ENCODE assay signal across 18 cellular contexts in genomic region chr6:138227316-138227781, GRCh38. TPM values are rescaled to one million over a fixed set of nuclear protein-coding genes. Genes with fewer than 3 reads are reported as not detected.
DNase-seq lines count a peak whose midpoint lies in the region; ATAC-seq and TF ChIP-seq lines count a peak whose summit lies in the region.
"Had no signal": no experiment of that assay in that cellular context is flagged by ENCODE, and none has a peak within 500 bp of the region (broad histone marks: within the 10 kb centered on the region; RNA-seq: fewer than 3 reads in every experiment).

No MANE protein-coding gene starts in this region.

- no peak overlapping the region for H3K27ac Mint-ChIP-seq in activated naive CD8-positive, alpha-beta T cell treated with anti-CD3 and anti-CD28 coated beads, Interleukin-2, amount 50 U/mL, for 24 hours
- H3K27ac Mint-ChIP-seq: CD4-positive, CD25-positive, alpha-beta regulatory T cell; natural killer cell had no signal

- TF ChIP-seq EP300 in suprapubic skin (IDR thresholded peaks at IDR 0.05): no peak

- no peaks in the 10 kb centered on the region for H3K36me3 Mint-ChIP-seq in activated naive CD8-positive, alpha-beta T cell treated with anti-CD3 and anti-CD28 coated beads, Interleukin-2, amount 50 U/mL, for 24 hours (ENCODE audit: low read depth)
- H3K36me3 Mint-ChIP-seq: CD4-positive, CD25-positive, alpha-beta regulatory T cell; natural killer cell had no signal

- no peaks in the 10 kb centered on the region for H3K36me3 ChIP-seq in endocrine pancreas (ENCODE audit: control insufficient read depth, insufficient read depth, low read length)
- no peaks in the 10 kb centered on the region for H3K36me3 ChIP-seq in suprapubic skin

- H3K9me3 ChIP-seq in endocrine pancreas (ENCODE audit: control insufficient read depth, low read length) (no peaks in the 10 kb centered on the region), suprapubic skin (no peaks in the 10 kb centered on the region)

- H3K4me1 ChIP-seq in endocrine pancreas (ENCODE audit: control insufficient read depth, insufficient read depth, low read length): peaks cover 26% of the 10 kb centered on the region
- no peaks in the 10 kb centered on the region for H3K4me1 ChIP-seq in suprapubic skin

- peaks cover 9% of the 10 kb centered on the region for H3K27me3 Mint-ChIP-seq in activated naive CD8-positive, alpha-beta T cell treated with anti-CD3 and anti-CD28 coated beads, Interleukin-2, amount 50 U/mL, for 24 hours

- no peak for ATAC-seq in activated naive CD8-positive, alpha-beta T cell treated with anti-CD3 and anti-CD28 coated beads, Interleukin-2, amount 50 U/mL, for 24 hours
- ATAC-seq: left lobe of liver, natural killer cell had no signal

- 84% methylated on average over 8 of the region's 8 CpGs for WGBS in suprapubic skin

- H3K4me1 Mint-ChIP-seq in activated naive CD8-positive, alpha-beta T cell treated with anti-CD3 and anti-CD28 coated beads, Interleukin-2, amount 50 U/mL, for 24 hours: no peaks in the 10 kb centered on the region
- H3K4me1 Mint-ChIP-seq: CD4-positive, CD25-positive, alpha-beta regulatory T cell; natural killer cell had no signal

- H3K9ac ChIP-seq in endocrine pancreas (ENCODE audit: control insufficient read depth, insufficient read depth, low read length): no peak overlapping the region

- H3K27ac ChIP-seq in suprapubic skin: peak overlapping the region; percentile 20
- H3K27ac ChIP-seq: PC-9 had no signal

- no peak for TF ChIP-seq POLR2A in suprapubic skin (IDR thresholded peaks at IDR 0.05)

- peak overlapping the region; percentile 28 for H3K4me3 ChIP-seq in endocrine pancreas (ENCODE audit: control insufficient read depth, insufficient read depth, low read length)
- H3K4me3 ChIP-seq in suprapubic skin: no peak overlapping the region
- H3K4me3 ChIP-seq: dorsolateral prefrontal cortex, PC-9 had no signal

- H3K4me3 Mint-ChIP-seq in activated naive CD8-positive, alpha-beta T cell treated with anti-CD3 and anti-CD28 coated beads, Interleukin-2, amount 50 U/mL, for 24 hours: no peak overlapping the region
- H3K4me3 Mint-ChIP-seq: CD4-positive, CD25-positive, alpha-beta regulatory T cell; natural killer cell had no signal

- DNase-seq in NCI-H1092 treated with DMSO at 0.1 percent for 48 hours (lab: John Stamatoyannopoulos, UW) (peak; percentile 22), NCI-H1092 (lab: John Stamatoyannopoulos, UW) (no peak), NCI-H510A treated with DMSO at 0.1 percent for 48 hours (lab: John Stamatoyannopoulos, UW) (peak; percentile 89), suprapubic skin (ENCODE audit: low spot score in 2 of 2) (no peak), anterior cingulate cortex (lab: John Stamatoyannopoulos, UW) (no peak), 8988T (no peak)
- no peak for DNase-seq in activated naive CD8-positive, alpha-beta T cell treated with anti-CD3 and anti-CD28 coated beads, Interleukin-2, amount 50 U/mL, for 24 hours
- DNase-seq: activated gamma-delta T cell treated with Interleukin-2 at 50 U/mL for 16 hours; CD4-positive, CD25-positive, alpha-beta regulatory T cell; dorsolateral prefrontal cortex; GDM1; hypothalamus; natural killer cell; NCI-H2227 treated with DMSO at 0.1 percent for 48 hours; PC-9; substantia nigra had no signal

- no peak for TF ChIP-seq CTCF in suprapubic skin (IDR thresholded peaks at IDR 0.05)

- H3K9me3 Mint-ChIP-seq in activated naive CD8-positive, alpha-beta T cell treated with anti-CD3 and anti-CD28 coated beads, Interleukin-2, amount 50 U/mL, for 24 hours: no peaks in the 10 kb centered on the region
- H3K9me3 Mint-ChIP-seq: natural killer cell had no signal

- H3K27me3 ChIP-seq in endocrine pancreas (ENCODE audit: control insufficient read depth, insufficient read depth, low read length) (no peaks in the 10 kb centered on the region), suprapubic skin (no peaks in the 10 kb centered on the region)
- H3K27me3 ChIP-seq: dorsolateral prefrontal cortex had no signal

RNA-seq across cellular contexts. Expression of gene PBOV1, which starts 9.1 kb away (rescaled TPM):
- total RNA-seq in suprapubic skin: not detected
- total RNA-seq: CD4-positive, CD25-positive, alpha-beta regulatory T cell; dorsolateral prefrontal cortex; left lobe of liver; natural killer cell; PC-9 had no signal

Comparison
In these comparisons a context has a peak if more than half of its experiments do, and no peak if none do; other contexts are left out.
1. DNase-seq: peak in NCI-H1092 treated with DMSO at 0.1 percent for 48 hours (single experiment) and NCI-H510A treated with DMSO at 0.1 percent for 48 hours (single experiment); none in NCI-H1092 (single experiment), suprapubic skin (0 of 2), anterior cingulate cortex (0 of 58), activated naive CD8-positive, alpha-beta T cell treated with anti-CD3 and anti-CD28 coated beads, Interleukin-2, amount 50 U/mL, for 24 hours (single experiment) and 8988T (single experiment).